ENCODE assay signal across 8 cellular contexts in genomic region chr12:57242691-57243454, GRCh38. TPM values are rescaled to one million over a fixed set of nuclear protein-coding genes. Genes with fewer than 3 reads are reported as not detected.
DNase-seq lines count a peak whose midpoint lies in the region; ATAC-seq and TF ChIP-seq lines count a peak whose summit lies in the region.

No MANE protein-coding gene starts in this region.

- H4K20me1 ChIP-seq in SU-DHL-6 (ENCODE audit: low read depth, low read length), result no peaks in the 10 kb centered on the region; the same call in 1 of the 2 replicates

- H3K9me3 Mint-ChIP-seq in CD8-positive, alpha-beta T cell, result no peaks in the 10 kb centered on the region

- H3K9ac ChIP-seq in SU-DHL-6 (ENCODE audit: low read length) (peak overlapping the region; percentile 92), iPS-15b (ENCODE audit: low read depth, low read length) (no peak overlapping the region)

- H3K4me2 ChIP-seq in SU-DHL-6 (ENCODE audit: low read depth, low read length, poor library complexity, severe bottlenecking), result peak overlapping the region; percentile 88

- peaks cover 27% of the 10 kb centered on the region for H3F3A ChIP-seq in SU-DHL-6 (ENCODE audit: insufficient read depth)

- CTCF ChIA-PET in CD8-positive, alpha-beta T cell (lab: Charles Lee), result interaction anchor here (0.7 to 22.8 kb wide), 25 partner anchors 10 to 248 kb away, joined by 3 to 526 read pairs (median 5); partner anchors contain the start of genes NXPH4, SHMT2 and STAC3

- peak; percentile 40 for TF ChIP-seq CTCF in CD8-positive, alpha-beta T cell (IDR thresholded peaks at IDR 0.05)
- peak; percentile 97 for TF ChIP-seq CTCF in SU-DHL-6 (IDR thresholded peaks at IDR 0.05; ENCODE audit: insufficient read depth, low read length, poor library complexity, severe bottlenecking)
- TF ChIP-seq CTCF in ascending aorta (IDR thresholded peaks at IDR 0.05), result peak in 2 of 3 experiments; percentile 72 to 74

- no peaks in the 10 kb centered on the region for H3K79me2 ChIP-seq in SU-DHL-6 (ENCODE audit: insufficient read depth, low read length)

- peaks cover 62% of the 10 kb centered on the region for H3K4me1 ChIP-seq in CD8-positive, alpha-beta T cell (ENCODE audit: insufficient read depth, low read length)
- peaks cover 31 to 52% of the 10 kb centered on the region in 2 donors for H3K4me1 ChIP-seq in ascending aorta
- peaks cover 22% of the 10 kb centered on the region for H3K4me1 ChIP-seq in iPS-15b (ENCODE audit: control insufficient read depth, insufficient read depth, low read length)

- H3K36me3 Mint-ChIP-seq in CD8-positive, alpha-beta T cell, result peaks cover 3% of the 10 kb centered on the region

- no peak overlapping the region for H3K27ac ChIP-seq in CD8-positive, alpha-beta T cell (ENCODE audit: low read depth, low read length)
- H3K27ac ChIP-seq in SU-DHL-6 (ENCODE audit: low read depth, low read length), result peak overlapping the region; percentile 88
- no peak overlapping the region for H3K27ac ChIP-seq in ascending aorta

- no peak overlapping the region for H3K27ac Mint-ChIP-seq in CD8-positive, alpha-beta T cell

- intact Hi-C loops in CD8-positive, alpha-beta T cell (cut with DNase I, micrococcal nuclease), result loop anchor here (1.0 to 10.0 kb wide), 4 partner anchors 29 to 178 kb away; no protein-coding TSS in a partner anchor
- intact Hi-C loops in ascending aorta (cut with DNase I), result loop anchor here (1.0 kb wide), 1 partner anchor 30 kb away; no protein-coding TSS in a partner anchor

- H3K4me1 Mint-ChIP-seq in CD8-positive, alpha-beta T cell (ENCODE audit: low read depth), result peaks cover 52% of the 10 kb centered on the region

- H3K4me3 ChIP-seq in CD8-positive, alpha-beta T cell (ENCODE audit: low read depth, low read length), result peak overlapping the region; percentile 45
- H3K4me3 ChIP-seq in SU-DHL-6 (ENCODE audit: insufficient read depth, low read length, poor library complexity, severe bottlenecking) (peak overlapping the region; percentile 40), ascending aorta (peak overlapping the region; percentile 31 to 57), iPS-15b (ENCODE audit: low read depth, low read length) (peak overlapping the region; percentile 61)

- ATAC-seq in CD8-positive, alpha-beta T cell, result no peak
- ATAC-seq in GM19455 (IDR thresholded peaks at IDR 0.05; ENCODE audit: unreplicated experiment) (peak; percentile 29), HG02623 (IDR thresholded peaks at IDR 0.05; ENCODE audit: unreplicated experiment) (no peak)

- POLR2A ChIA-PET in CD8-positive, alpha-beta T cell (lab: Charles Lee), result interaction anchor here (1.1 to 2.1 kb wide), 4 partner anchors 13 to 120 kb away, joined by 3 to 22 read pairs (median 5); partner anchors contain the start of genes NXPH4 and SHMT2

- DNase-seq in CD8-positive, alpha-beta T cell, result peak in 6 of 7 experiments; percentile 38 to 79 (median 59)
- peak; percentile 80 for DNase-seq in NCI-H1048 (lab: John Stamatoyannopoulos, UW)
- no peak for DNase-seq in ascending aorta (ENCODE audit: low spot score in 2 of 2)
- peak; percentile 64 for DNase-seq in stimulated activated CD4-positive, alpha-beta T cell treated with anti-CD3 and anti-CD28 coated beads, Interleukin-1b, Interleukin-23, amount 100 ng/mL, for 48 hours

- H3K9me2 ChIP-seq in SU-DHL-6 (replicated peaks; ENCODE audit: insufficient read depth, low read length), result no peaks in the 10 kb centered on the region

- H3K4me3 Mint-ChIP-seq in CD8-positive, alpha-beta T cell, result peak overlapping the region; percentile 69

- peaks cover 38% of the 10 kb centered on the region for H3K27me3 Mint-ChIP-seq in CD8-positive, alpha-beta T cell (ENCODE audit: low read depth)

- peak overlapping the region; percentile 73 for H2AFZ ChIP-seq in SU-DHL-6 (ENCODE audit: low read depth, low read length, severe bottlenecking)

- H3K36me3 ChIP-seq in CD8-positive, alpha-beta T cell (ENCODE audit: insufficient read depth, low read length), result no peaks in the 10 kb centered on the region
- H3K36me3 ChIP-seq in SU-DHL-6 (ENCODE audit: low read length), result no peaks in the 10 kb centered on the region
- H3K36me3 ChIP-seq in ascending aorta, result no peaks in the 10 kb centered on the region
- no peaks in the 10 kb centered on the region for H3K36me3 ChIP-seq in iPS-15b (ENCODE audit: control insufficient read depth, insufficient read depth, low read length)

- no peaks in the 10 kb centered on the region for H3K9me3 ChIP-seq in CD8-positive, alpha-beta T cell (ENCODE audit: low read length)
- H3K9me3 ChIP-seq in SU-DHL-6 (ENCODE audit: insufficient read depth, low read length) (no peaks in the 10 kb centered on the region), ascending aorta (no peaks in the 10 kb centered on the region), iPS-15b (ENCODE audit: control insufficient read depth, insufficient read depth, low read length) (no peaks in the 10 kb centered on the region)

- H3K27me3 ChIP-seq in CD8-positive, alpha-beta T cell (ENCODE audit: insufficient read depth, low read length), result peaks cover 30% of the 10 kb centered on the region
- no peaks in the 10 kb centered on the region for H3K27me3 ChIP-seq in SU-DHL-6 (ENCODE audit: low read length)
- H3K27me3 ChIP-seq in ascending aorta, result peaks cover 27% of the 10 kb centered on the region
- H3K27me3 ChIP-seq in iPS-15b (ENCODE audit: control insufficient read depth, insufficient read depth, low read length), result peaks cover 56% of the 10 kb centered on the region

RNA-seq across cellular contexts. Expression of gene STAC3, which starts 8.1 kb away (rescaled TPM):
- 1 to 10 TPM in 1 of 2 experiments, under 1 TPM in 1; 0.54 to 1.5 TPM for total RNA-seq in CD8-positive, alpha-beta T cell
- not detected for total RNA-seq in ascending aorta

RNA-seq across cellular contexts. Expression of gene SHMT2, which starts 13.4 kb away (rescaled TPM):
- 10 to 100 TPM; 14.2 to 18.6 TPM for total RNA-seq in CD8-positive, alpha-beta T cell
- 136 TPM for total RNA-seq in ascending aorta

RNA-seq across cellular contexts. Expression of gene NXPH4, which starts 26.3 kb away (rescaled TPM):
- total RNA-seq in CD8-positive, alpha-beta T cell, result 1 to 10 TPM; 1.4 to 1.7 TPM
- total RNA-seq in ascending aorta, result not detected

Comparison
In these comparisons a context has a peak if more than half of its experiments do, and no peak if none do; other contexts are left out.
1. DNase-seq: peak in CD8-positive, alpha-beta T cell (6 of 7), NCI-H1048 (single experiment) and stimulated activated CD4-positive, alpha-beta T cell treated with anti-CD3 and anti-CD28 coated beads, Interleukin-1b, Interleukin-23, amount 100 ng/mL, for 48 hours (single experiment); none in ascending aorta (0 of 2).
2. CTCF ChIP-seq: peak in every context shown above with its lines; median percentile 97 in SU-DHL-6; 73 in ascending aorta; 40 in CD8-positive, alpha-beta T cell.
3. Peak in every context shown above with its lines, with median percentiles within 50 percentile points of each other: H3K4me3 ChIP-seq.